In genomic region chr5:88141695-88141979, GRCh38 we compare ENCODE assay signal across 2 cellular contexts.
TF ChIP-seq lines count a peak whose summit lies in the region.

No MANE protein-coding gene starts in this region.

TF ChIP-seq in A549, 52 proteins besides CTCF, POLR2A, EP300 and RAD21 (continued from another document):
- no peak for TF ChIP-seq ELK1 (IDR thresholded peaks at IDR 0.05; ENCODE audit: low read depth, low read length)
- no peak for TF ChIP-seq EHMT2 (IDR thresholded peaks at IDR 0.05; ENCODE audit: low read depth)
- no peak for TF ChIP-seq NFE2L2 (conservative IDR thresholded peaks at IDR 0.05; ENCODE audit: low read length)
- no peak for TF ChIP-seq TFCP2L1 (CRISPR knock-in tag; IDR thresholded peaks at IDR 0.05)
- no peak for TF ChIP-seq HMGXB4 (CRISPR knock-in tag; IDR thresholded peaks at IDR 0.05; ENCODE audit: borderline replicate concordance)

TF ChIP-seq in IMR-90, 13 proteins besides CTCF, POLR2A, EP300 and RAD21 (continued from another document):
- no peak for TF ChIP-seq ELK1 (IDR thresholded peaks at IDR 0.05; ENCODE audit: borderline replicate concordance, low read depth, low read length)
- TF ChIP-seq MXI1 (IDR thresholded peaks at IDR 0.05; ENCODE audit: borderline replicate concordance, low read depth, low read length), result no peak
- no peak for TF ChIP-seq RFX5 (IDR thresholded peaks at IDR 0.05; ENCODE audit: low read depth, low read length)
- TF ChIP-seq NFE2L2 (IDR thresholded peaks at IDR 0.05; ENCODE audit: low read depth, low read length), result no peak
- TF ChIP-seq MAFK (IDR thresholded peaks at IDR 0.05; ENCODE audit: low read depth, low read length), result no peak
- no peak for TF ChIP-seq RCOR1 (IDR thresholded peaks at IDR 0.05; ENCODE audit: insufficient replicate concordance, low read length)
- no peak for TF ChIP-seq CHD1 (IDR thresholded peaks at IDR 0.05; ENCODE audit: low read depth, low read length)
- TF ChIP-seq MAZ (IDR thresholded peaks at IDR 0.05; ENCODE audit: borderline replicate concordance, low read depth, low read length), result no peak
- TF ChIP-seq, protein P1, sequence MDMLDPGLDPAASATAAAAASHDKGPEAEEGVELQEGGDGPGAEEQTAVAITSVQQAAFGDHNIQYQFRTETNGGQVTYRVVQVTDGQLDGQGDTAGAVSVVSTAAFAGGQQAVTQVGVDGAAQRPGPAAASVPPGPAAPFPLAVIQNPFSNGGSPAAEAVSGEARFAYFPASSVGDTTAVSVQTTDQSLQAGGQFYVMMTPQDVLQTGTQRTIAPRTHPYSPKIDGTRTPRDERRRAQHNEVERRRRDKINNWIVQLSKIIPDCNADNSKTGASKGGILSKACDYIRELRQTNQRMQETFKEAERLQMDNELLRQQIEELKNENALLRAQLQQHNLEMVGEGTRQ (IDR thresholded peaks at IDR 0.05; ENCODE audit: low read depth, low read length), result no peak
- no peak for TF ChIP-seq FOS (IDR thresholded peaks at IDR 0.05; ENCODE audit: low read depth, low read length)
